ENCODE assay signal across 17 cellular contexts in the genomic region with DNA sequence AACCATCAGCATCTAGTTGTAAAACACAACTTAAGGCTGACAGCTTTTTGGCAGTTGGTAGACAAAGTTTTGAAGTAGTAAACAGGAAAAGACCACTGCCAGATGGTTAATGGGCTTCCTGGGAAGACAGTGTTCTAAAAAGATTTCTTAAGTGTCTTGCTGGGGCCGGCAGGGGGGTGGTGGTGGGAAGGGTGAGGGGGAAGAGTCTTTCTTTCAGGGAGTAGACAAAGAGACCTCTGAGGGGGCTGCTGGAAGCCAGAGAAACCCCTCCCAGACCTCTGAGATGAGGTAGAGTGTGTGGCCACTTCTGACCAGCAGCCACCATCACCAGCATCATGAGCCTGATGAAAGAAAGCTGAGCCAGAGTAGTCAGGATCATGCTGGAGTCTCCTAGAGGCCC.
DNase-seq lines count a peak whose midpoint lies in the region; ATAC-seq and TF ChIP-seq lines count a peak whose summit lies in the region.
"Had no signal": no experiment of that assay in that cellular context is flagged by ENCODE, and none has a peak within 500 bp of the region (broad histone marks: within the 10 kb centered on the region; RNA-seq: fewer than 3 reads in every experiment).

No MANE protein-coding gene starts in this region.

- no peaks in the 10 kb centered on the region for H3K36me3 Mint-ChIP-seq in endothelial cell (ENCODE audit: low read depth, unreplicated experiment)
- no peaks in the 10 kb centered on the region for H3K36me3 Mint-ChIP-seq in HFFc6 (ENCODE audit: low read depth)
- H3K36me3 Mint-ChIP-seq: CD8-positive, alpha-beta memory T cell had no signal

- peaks cover 7% of the 10 kb centered on the region for H3K4me1 ChIP-seq in mesodermal cell (ENCODE audit: control insufficient read depth, insufficient read depth, low read length, poor library complexity, severe bottlenecking)
- H3K4me1 ChIP-seq: SJSA1 had no signal

- H3K4me3 ChIP-seq in mesodermal cell (ENCODE audit: extremely low read depth, insufficient read depth, low read length, poor library complexity, severe bottlenecking) = no peak overlapping the region
- H3K4me3 ChIP-seq: SJSA1 had no signal

- H3K4me1 Mint-ChIP-seq in endothelial cell (ENCODE audit: unreplicated experiment) = peaks cover 13% of the 10 kb centered on the region
- peaks cover 11% of the 10 kb centered on the region for H3K4me1 Mint-ChIP-seq in HFFc6 (ENCODE audit: low read depth)
- H3K4me1 Mint-ChIP-seq: CD8-positive, alpha-beta memory T cell had no signal

- no peak for ATAC-seq in left cardiac atrium

- H3K27me3 Mint-ChIP-seq in endothelial cell (ENCODE audit: unreplicated experiment) (no peaks in the 10 kb centered on the region), HFFc6 (ENCODE audit: insufficient read depth) (no peaks in the 10 kb centered on the region)

- H3K36me3 ChIP-seq in mesodermal cell (ENCODE audit: control insufficient read depth, insufficient read depth, low read length) = no peaks in the 10 kb centered on the region
- H3K36me3 ChIP-seq: SJSA1 had no signal

- in situ Hi-C loops in KBM-7 (cut with MboI; ENCODE audit: low pct_unique_long_range_greater_than_20kb, low sequenced_read_pairs) = no loop called here

- intact Hi-C loops in left cardiac atrium (cut with DNase I) = no loop called here

- DNase-seq in DMS 273 treated with DMSO at 0.1 percent for 48 hours (lab: John Stamatoyannopoulos, UW) (peak; percentile 30), KBM-7 (peak; percentile 36), endothelial cell (ENCODE audit: low spot score) (peak; percentile 5), C1 segment of cervical spinal cord (lab: John Stamatoyannopoulos, UW) (no peak), HFFc6 (no peak), left cardiac atrium (no peak)
- DNase-seq in stimulated activated naive CD4-positive, alpha-beta T cell treated with Interleukin-2 at 50 U/mL for 16 hours (lab: John Stamatoyannopoulos, UW) = no peak
- DNase-seq: AML-193; CD8-positive, alpha-beta memory T cell; HCEC 1CT; MM.1S; NCI-H1105 treated with DMSO at 0.1 percent for 48 hours; NCI-H187; NCI-H2171; OCI-M1 had no signal

- H3K4me3 Mint-ChIP-seq in endothelial cell (ENCODE audit: unreplicated experiment) = no peak overlapping the region
- no peak overlapping the region for H3K4me3 Mint-ChIP-seq in HFFc6
- H3K4me3 Mint-ChIP-seq: CD8-positive, alpha-beta memory T cell had no signal

- no peaks in the 10 kb centered on the region for H3K9me3 Mint-ChIP-seq in endothelial cell (ENCODE audit: unreplicated experiment)
- H3K9me3 Mint-ChIP-seq in HFFc6 = no peaks in the 10 kb centered on the region

- WGBS in mesodermal cell (ENCODE audit: insufficient coverage in 2 of 2), 2 experiments = 14% methylated on average over 1 of the region's 1 CpG; no CpG with 5 or more reads in 1 of the 2 experiments

- H3K9me3 ChIP-seq in mesodermal cell (ENCODE audit: control insufficient read depth, low read length) = no peaks in the 10 kb centered on the region
- H3K9me3 ChIP-seq: SJSA1 had no signal

- H3K27ac ChIP-seq in mesodermal cell (ENCODE audit: low read depth, low read length, severe bottlenecking) = peak overlapping the region; percentile 76
- H3K27ac ChIP-seq: SJSA1 had no signal

- H3K27ac Mint-ChIP-seq in endothelial cell (ENCODE audit: unreplicated experiment) (peak overlapping the region; percentile 95), HFFc6 (no peak overlapping the region)
- H3K27ac Mint-ChIP-seq: CD8-positive, alpha-beta memory T cell had no signal

- TF ChIP-seq CTCF in endothelial cell (IDR thresholded peaks at IDR 0.05; ENCODE audit: unreplicated experiment) (no peak), HFFc6 (IDR thresholded peaks at IDR 0.05) (no peak)

Comparison
In these comparisons a context has a peak if more than half of its experiments do, and no peak if none do; other contexts are left out.
1. DNase-seq: peak in DMS 273 treated with DMSO at 0.1 percent for 48 hours (single experiment), KBM-7 (single experiment) and endothelial cell (single experiment); none in C1 segment of cervical spinal cord (0 of 14), HFFc6 (single experiment), stimulated activated naive CD4-positive, alpha-beta T cell treated with Interleukin-2 at 50 U/mL for 16 hours (single experiment) and left cardiac atrium (single experiment).